In genomic region chr14:61300754-61301153, GRCh38 we compare ENCODE assay signal across 31 cellular contexts.
"Had no signal": no experiment of that assay in that cellular context is flagged by ENCODE, and none has a peak within 500 bp of the region (broad histone marks: within the 10 kb centered on the region; RNA-seq: fewer than 3 reads in every experiment).

No MANE protein-coding gene starts in this region.

- H3K9me3 Mint-ChIP-seq: natural killer cell treated with Interleukin-12 subunit alpha and Interleukin-12 subunit beta and Interleukin-15 and Interleukin-18, amount 100 ng/mL, for 72 hours; stimulated activated memory B cell treated with anti-CD40 and anti-IgM and Interleukin-4, amounts not matched to agents 10 μg/mL and 1 μg/mL and 100 μg/mL, for 72 hours had no signal

- H3K4me3 ChIP-seq: esophagus squamous epithelium, right atrium auricular region, smooth muscle cell, upper lobe of left lung, vagina had no signal

- H3K4me1 Mint-ChIP-seq: stimulated activated memory B cell treated with anti-CD40 and anti-IgM and Interleukin-4, amounts not matched to agents 10 μg/mL and 1 μg/mL and 100 μg/mL, for 72 hours had no signal

- H3K4me3 Mint-ChIP-seq: activated CD4-positive, alpha-beta memory T cell treated with anti-CD3 and anti-CD28 coated beads for 36 hours; activated CD4-positive, alpha-beta T cell treated with anti-CD3 and anti-CD28 coated beads, Interleukin-2, amount 10 ng/mL, durations not matched to agents 24 days and 14 days; activated T-cell treated with anti-CD3 and anti-CD28 coated beads, Interleukin-2, amount 50 U/mL, for 24 hours; immature natural killer cell; natural killer cell treated with Interleukin-12 subunit alpha and Interleukin-12 subunit beta and Interleukin-15 and Interleukin-18, amount 100 ng/mL, for 72 hours; stimulated activated memory B cell treated with anti-CD40 and anti-IgM and Interleukin-4, amounts not matched to agents 10 μg/mL and 1 μg/mL and 100 μg/mL, for 72 hours had no signal

- H3K36me3 Mint-ChIP-seq: stimulated activated memory B cell treated with anti-CD40 and anti-IgM and Interleukin-4, amounts not matched to agents 10 μg/mL and 1 μg/mL and 100 μg/mL, for 72 hours had no signal

- H3K27ac ChIP-seq: esophagus squamous epithelium, right atrium auricular region, upper lobe of left lung, vagina, WERI-Rb-1 had no signal

- H3K27ac Mint-ChIP-seq: activated CD4-positive, alpha-beta memory T cell treated with anti-CD3 and anti-CD28 coated beads for 36 hours; activated CD4-positive, alpha-beta T cell treated with anti-CD3 and anti-CD28 coated beads, Interleukin-2, amount 10 ng/mL, durations not matched to agents 24 days and 14 days; stimulated activated memory B cell treated with anti-CD40 and anti-IgM and Interleukin-4, amounts not matched to agents 10 μg/mL and 1 μg/mL and 100 μg/mL, for 72 hours; stimulated activated naive CD8-positive, alpha-beta T cell treated with anti-CD3 and anti-CD28 coated beads, Interleukin-15, amount 100 ng/mL, for 72 hours had no signal

- H3K27me3 ChIP-seq: esophagus squamous epithelium, right atrium auricular region, upper lobe of left lung, vagina had no signal

- H3K27me3 Mint-ChIP-seq: activated CD4-positive, alpha-beta memory T cell treated with anti-CD3 and anti-CD28 coated beads for 36 hours; activated CD4-positive, alpha-beta T cell treated with anti-CD3 and anti-CD28 coated beads, Interleukin-2, amount 10 ng/mL, durations not matched to agents 24 days and 14 days; activated T-cell treated with anti-CD3 and anti-CD28 coated beads, Interleukin-2, amount 50 U/mL, for 24 hours; natural killer cell treated with Interleukin-12 subunit alpha and Interleukin-12 subunit beta and Interleukin-15 and Interleukin-18, amount 100 ng/mL, for 72 hours; stimulated activated naive CD8-positive, alpha-beta T cell treated with anti-CD3 and anti-CD28 coated beads, Interleukin-15, amount 100 ng/mL, for 72 hours had no signal

- ATAC-seq: left colon; natural killer cell treated with Interleukin-12 subunit alpha and Interleukin-12 subunit beta and Interleukin-15 and Interleukin-18, amount 100 ng/mL, for 72 hours; stimulated activated memory B cell treated with anti-CD40 and anti-IgM and Interleukin-4, amounts not matched to agents 10 μg/mL and 1 μg/mL and 100 μg/mL, for 72 hours; stimulated activated naive CD8-positive, alpha-beta T cell treated with anti-CD3 and anti-CD28 coated beads, Interleukin-15, amount 100 ng/mL, for 72 hours had no signal

- FAIRE-seq: bronchial epithelial cell, colon, kidney had no signal

- H3K36me3 ChIP-seq: esophagus squamous epithelium, right atrium auricular region, upper lobe of left lung, vagina, WERI-Rb-1 had no signal

- H3K9me3 ChIP-seq: esophagus squamous epithelium, upper lobe of left lung, vagina had no signal

- H3K4me2 ChIP-seq: smooth muscle cell had no signal

- DNase-seq: activated CD4-positive, alpha-beta memory T cell treated with anti-CD3 and anti-CD28 coated beads for 36 hours; activated CD4-positive, alpha-beta T cell treated with anti-CD3 and anti-CD28 coated beads, Interleukin-2, amount 10 ng/mL, durations not matched to agents 24 days and 14 days; activated CD4-positive, CD25-positive, alpha-beta regulatory T cell treated with anti-CD3 and anti-CD28 coated beads, Interleukin-2, amount 50 U/mL, for 72 hours; activated CD8-positive, alpha-beta memory T cell treated with anti-CD3 and anti-CD28 coated beads, Interleukin-2, amount 50 U/mL, for 48 hours; activated gamma-delta T cell; activated naive CD4-positive, alpha-beta T cell treated with anti-CD3 and anti-CD28 coated beads, Interleukin-2, amount 50 U/mL, for 16 hours; activated T-cell treated with anti-CD3 and anti-CD28 coated beads, Interleukin-2, amount 50 U/mL, for 24 hours; anterior cingulate cortex; dermis blood vessel endothelial cell; effector CD4-positive, alpha-beta T cell; esophagus squamous epithelium; foreskin melanocyte; immature natural killer cell; kidney; left colon; midbrain; stimulated activated CD4-positive, alpha-beta T cell treated with anti-CD3 and anti-CD28 coated beads, Interleukin-1b, Interleukin-23, amount 100 ng/mL, for 48 hours; stimulated activated CD4-positive, alpha-beta T cell treated with anti-CD3 and anti-CD28 coated beads, Interleukin-4, amount 100 ng/mL, for 4 hours; stimulated activated CD8-positive, alpha-beta memory T cell treated with anti-CD3 and anti-CD28 coated beads, Interleukin-4, amount 100 ng/mL, for 48 hours; stimulated activated naive CD8-positive, alpha-beta T cell treated with anti-CD3 and anti-CD28 coated beads, Interleukin-15, amount 100 ng/mL, for 72 hours; substantia nigra; T1000; upper lobe of left lung; WERI-Rb-1 had no signal
